Comparison of ENCODE assay signal across 20 cellular contexts in the genomic region with DNA sequence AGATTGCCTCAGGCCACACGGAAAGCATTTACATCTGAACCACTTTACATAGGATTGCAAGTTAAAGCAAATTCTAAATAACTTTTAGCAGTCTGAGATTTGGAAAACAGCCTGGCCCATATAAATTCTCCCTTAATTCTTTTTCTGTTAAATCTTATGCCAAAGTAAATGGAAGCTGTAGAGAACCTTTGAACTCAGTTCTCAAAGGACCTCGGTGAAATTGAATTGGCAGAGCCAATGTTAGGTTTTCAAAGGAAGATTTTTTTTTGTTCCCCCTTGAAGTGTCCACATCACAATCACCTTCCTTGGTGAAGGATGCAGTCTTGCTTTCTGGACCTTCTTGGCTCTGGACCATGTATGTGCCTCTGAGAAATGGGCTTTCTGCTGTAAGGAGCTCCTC. TPM values are rescaled to one million over a fixed set of nuclear protein-coding genes. Genes with fewer than 3 reads are reported as not detected.
A peak's percentile ranks its signal among the peaks of the same experiment; 100 is the strongest.
DNase-seq lines count a peak whose midpoint lies in the region; ATAC-seq, FAIRE-seq and TF ChIP-seq lines count a peak whose summit lies in the region.
"Had no signal": no experiment of that assay in that cellular context is flagged by ENCODE, and none has a peak within 500 bp of the region (broad histone marks: within the 10 kb centered on the region; RNA-seq: fewer than 3 reads in every experiment).

No MANE protein-coding gene starts in this region.

- TF ChIP-seq POLR2A in HepG2 (IDR thresholded peaks at IDR 0.05; ENCODE audit: insufficient read depth in 1 of 2, low read depth in 2 of 2, low read length in 2 of 2): no peak

- H3K27ac ChIP-seq in liver (ENCODE audit: low read depth in 1 of 2, low read length in 2 of 2): no peak overlapping the region
- H3K27ac ChIP-seq in HepG2 (ENCODE audit: extremely low read length, insufficient read depth, low read length): no peak overlapping the region
- H3K27ac ChIP-seq in iPS-20b (ENCODE audit: low read length): no peak overlapping the region
- peak overlapping the region; percentile 9 for H3K27ac ChIP-seq in rectal smooth muscle tissue (ENCODE audit: low read depth, low read length)
- no peak overlapping the region for H3K27ac ChIP-seq in trophoblast cell (ENCODE audit: low read depth, low read length)
- H3K27ac ChIP-seq: 22Rv1, BLaER1, HL-60 had no signal

- no peak overlapping the region for H2BK120ac ChIP-seq in trophoblast cell (ENCODE audit: insufficient read depth, low read length, poor library complexity)

- no TSS peak for BruUV-seq in HepG2 (replicated peaks; lab: Mats Ljungman, UMichigan)

- WGBS in liver: 33% methylated on average over 2 of the region's 2 CpGs
- 33% methylated on average over 2 of the region's 2 CpGs for WGBS in HepG2 (ENCODE audit: low lambda C conversion rate)
- WGBS in trophoblast cell (ENCODE audit: extremely low coverage, insufficient coverage, insufficient read length): no CpG with 5 or more reads among the region's 2 CpGs

- no peak overlapping the region for H4K91ac ChIP-seq in trophoblast cell (ENCODE audit: low read depth, low read length)

- no peak overlapping the region for H2BK5ac ChIP-seq in trophoblast cell (ENCODE audit: low read depth, low read length, poor library complexity)

- TF ChIP-seq EP300 in HepG2 (IDR thresholded peaks at IDR 0.05; ENCODE audit: low read depth in 2 of 2, low read length in 2 of 2) (no peak), HepG2 (CRISPR knock-in tag; IDR thresholded peaks at IDR 0.05; ENCODE audit: borderline replicate concordance) (no peak)

- no peaks in the 10 kb centered on the region for H3K79me1 ChIP-seq in trophoblast cell (ENCODE audit: low read length)

- CTCF ChIA-PET in HepG2 (lab: Yijun Ruan, JAX; ENCODE audit: low intra/inter-chr PET ratio, low total read pairs): no interaction called here

- H3K79me2 ChIP-seq in HepG2 (ENCODE audit: insufficient read depth, low read length) (no peaks in the 10 kb centered on the region), trophoblast cell (ENCODE audit: control insufficient read depth, insufficient read depth, low read length, poor library complexity) (no peaks in the 10 kb centered on the region)

- no peak overlapping the region for H3K23ac ChIP-seq in trophoblast cell (ENCODE audit: low read length)

- no peak overlapping the region for H3K4me3 ChIP-seq in liver (ENCODE audit: low read depth in 1 of 3, low read length in 3 of 3)
- no peak overlapping the region for H3K4me3 ChIP-seq in HepG2 (replicated peaks in 1 of 3; ENCODE audit: insufficient read depth in 1 of 3, low read depth in 2 of 3, low read length in 3 of 3)
- peak overlapping the region; percentile 19; the same call in 1 of the 2 replicates for H3K4me3 ChIP-seq in iPS-20b (ENCODE audit: low read length)
- H3K4me3 ChIP-seq in rectal smooth muscle tissue (ENCODE audit: low read length): no peak overlapping the region
- H3K4me3 ChIP-seq in trophoblast cell (ENCODE audit: low read depth, low read length): no peak overlapping the region
- H3K4me3 ChIP-seq: BLaER1 had no signal

- no peak overlapping the region for H2AK5ac ChIP-seq in trophoblast cell (ENCODE audit: low read length)

- H3K9ac ChIP-seq in liver (ENCODE audit: low read depth in 1 of 2, low read length in 2 of 2): no peak overlapping the region
- H3K9ac ChIP-seq in HepG2 (ENCODE audit: insufficient read depth, low read depth, low read length): no peak overlapping the region
- no peak overlapping the region for H3K9ac ChIP-seq in iPS-20b (ENCODE audit: low read depth, low read length)
- H3K9ac ChIP-seq in rectal smooth muscle tissue (ENCODE audit: low read length): no peak overlapping the region
- no peak overlapping the region for H3K9ac ChIP-seq in trophoblast cell (ENCODE audit: low read length)
- H3K9ac ChIP-seq: BLaER1 had no signal

- no peak overlapping the region for H4K8ac ChIP-seq in trophoblast cell (ENCODE audit: low read depth, low read length)

- H2BK12ac ChIP-seq in trophoblast cell (ENCODE audit: low read length): no peak overlapping the region

- peaks cover 0 to 12% (median 4%) of the 10 kb centered on the region in 4 donors for H3K4me1 ChIP-seq in liver (ENCODE audit: control insufficient read depth in 4 of 4, insufficient read depth in 4 of 4, low read length in 3 of 4)
- H3K4me1 ChIP-seq in HepG2 (ENCODE audit: insufficient read depth, low read length): no peaks in the 10 kb centered on the region
- H3K4me1 ChIP-seq in iPS-20b (ENCODE audit: insufficient read depth, low read length): peaks cover 17% of the 10 kb centered on the region; the same call in 1 of the 2 replicates
- peaks cover 8% of the 10 kb centered on the region for H3K4me1 ChIP-seq in rectal smooth muscle tissue (ENCODE audit: control insufficient read depth, insufficient read depth, low read length)
- no peaks in the 10 kb centered on the region for H3K4me1 ChIP-seq in trophoblast cell (ENCODE audit: control insufficient read depth in 1 of 2, insufficient read depth in 2 of 2, low read length in 2 of 2)
- H3K4me1 ChIP-seq: Caco-2 had no signal

- no peaks in the 10 kb centered on the region for H3K9me3 ChIP-seq in liver (ENCODE audit: control insufficient read depth in 4 of 4, low read length in 3 of 4)
- H3K9me3 ChIP-seq in HepG2 (ENCODE audit: low read length): no peaks in the 10 kb centered on the region
- H3K9me3 ChIP-seq in iPS-20b (ENCODE audit: insufficient read depth, low read depth, low read length): no peaks in the 10 kb centered on the region
- H3K9me3 ChIP-seq in trophoblast cell (ENCODE audit: insufficient read depth, low read depth, low read length): no peaks in the 10 kb centered on the region
- H3K9me3 ChIP-seq: BLaER1, Caco-2 had no signal

- no peak overlapping the region for H3K18ac ChIP-seq in trophoblast cell (ENCODE audit: low read length)

- no peak for TF ChIP-seq RAD21 in liver (IDR thresholded peaks at IDR 0.05)
- TF ChIP-seq RAD21 in HepG2 (CRISPR knock-in tag; IDR thresholded peaks at IDR 0.05): no peak

- H3K4me2 ChIP-seq in HepG2 (ENCODE audit: low read depth, low read length) (no peak overlapping the region), trophoblast cell (ENCODE audit: low read length) (no peak overlapping the region)
- H3K4me2 ChIP-seq: BLaER1 had no signal

- no peaks in the 10 kb centered on the region for H3K36me3 ChIP-seq in liver (ENCODE audit: control insufficient read depth in 4 of 4, insufficient read depth in 3 of 4, low read depth in 1 of 4, low read length in 3 of 4)
- no peaks in the 10 kb centered on the region for H3K36me3 ChIP-seq in HepG2 (replicated peaks in 1 of 2; ENCODE audit: control insufficient read depth in 1 of 2, insufficient read depth in 2 of 2, low read length in 2 of 2)
- H3K36me3 ChIP-seq in iPS-20b (ENCODE audit: insufficient read depth, low read depth, low read length): no peaks in the 10 kb centered on the region
- no peaks in the 10 kb centered on the region for H3K36me3 ChIP-seq in rectal smooth muscle tissue (ENCODE audit: control insufficient read depth, insufficient read depth, low read length)
- no peaks in the 10 kb centered on the region for H3K36me3 ChIP-seq in trophoblast cell (ENCODE audit: control insufficient read depth in 1 of 2, insufficient read depth in 2 of 2, low read length in 2 of 2)
- H3K36me3 ChIP-seq: BLaER1 had no signal

- no peak overlapping the region for H3K14ac ChIP-seq in trophoblast cell (ENCODE audit: low read length)

- DNase-seq in HepG2 (ENCODE audit: low spot score) (no peak), NCI-H128 (lab: John Stamatoyannopoulos, UW; ENCODE audit: unreplicated experiment) (no peak), trophoblast cell (no peak), islet precursor cell (no peak), NCI-H748 (lab: John Stamatoyannopoulos, UW; ENCODE audit: unreplicated experiment) (no peak)
- DNase-seq: Caco-2; CD8-positive, alpha-beta memory T cell; DND-41; GDM1 had no signal

- H4K12ac ChIP-seq in trophoblast cell (ENCODE audit: low read depth, low read length): no peak overlapping the region

- POLR2A ChIA-PET in HepG2 (lab: Yijun Ruan, JAX): no interaction called here

- H3K27me3 ChIP-seq in liver (ENCODE audit: control insufficient read depth in 4 of 4, insufficient read depth in 4 of 4, low read length in 3 of 4) (no peaks in the 10 kb centered on the region), HepG2 (ENCODE audit: control insufficient read depth in 1 of 2, insufficient read depth in 2 of 2, low read length in 2 of 2) (no peaks in the 10 kb centered on the region), iPS-20b (ENCODE audit: insufficient read depth, low read length) (no peaks in the 10 kb centered on the region), rectal smooth muscle tissue (ENCODE audit: control insufficient read depth, insufficient read depth, low read length) (no peaks in the 10 kb centered on the region), trophoblast cell (ENCODE audit: insufficient read depth, low read length) (no peaks in the 10 kb centered on the region)
- H3K27me3 ChIP-seq: BLaER1 had no signal

- TF ChIP-seq CTCF in liver (IDR thresholded peaks at IDR 0.05; ENCODE audit: low read depth, low read length, missing input control) (no peak), HepG2 (CRISPR knock-in tag; IDR thresholded peaks at IDR 0.05) (no peak)

- H2AFZ ChIP-seq in HepG2 (ENCODE audit: low read length) (no peak overlapping the region), trophoblast cell (ENCODE audit: insufficient read depth, low read length, poor library complexity) (no peak overlapping the region)

- in situ Hi-C loops in HepG2 (cut with HindIII; ENCODE audit: extremely low pct_ligation_motif_present, low pct_unique_long_range_greater_than_20kb): no loop called here

- H3K4ac ChIP-seq in trophoblast cell (ENCODE audit: low read depth, low read length): no peak overlapping the region

- H4K20me1 ChIP-seq in HepG2 (ENCODE audit: insufficient read depth, low read length): no peaks in the 10 kb centered on the region
- H4K20me1 ChIP-seq: BLaER1 had no signal

- no peak for ATAC-seq in HepG2
- ATAC-seq: HCT116 had no signal

- intact Hi-C loops in HepG2 (cut with micrococcal nuclease; ENCODE audit: unreplicated experiment): no loop called here

- no peak for FAIRE-seq in HepG2 (lab: Jason Lieb, UNC)
- FAIRE-seq: GM12892, GM19239, H54 had no signal

RNA-seq across cellular contexts. Expression of a gene that starts 57.4 kb away (rescaled TPM):
- total RNA-seq in liver (under 1 TPM; 0.50 to 0.98 TPM), HepG2 (2016; rRNA removed; fragmentation: Illumina TruSeq; extraction: Trizol) (not detected in 2 replicates)
- polyA plus RNA-seq in liver (1 to 10 TPM in 1 of 2 donors, under 1 TPM in 1; 0.17 to 2.1 TPM), HepG2 (2011; rRNA removed) (not detected in 2 replicates)
- total RNA-seq in HepG2 (2016; cell fraction: cytosol; rRNA removed; fragmentation: Illumina TruSeq; extraction: Trizol; ENCODE audit: low read depth): not detected in 2 replicates
- total RNA-seq in HepG2 (2016; cell fraction: insoluble cytoplasmic fraction; rRNA removed; fragmentation: Illumina TruSeq; extraction: Trizol): not detected in 2 replicates
- total RNA-seq in HepG2 (2016; cell fraction: membrane; rRNA removed; fragmentation: Illumina TruSeq; extraction: Trizol): not detected in 2 replicates
- not detected in 2 replicates for total RNA-seq in HepG2 (2016; cell fraction: nucleus; rRNA removed; fragmentation: Illumina TruSeq; extraction: Trizol)
- polyA plus RNA-seq in HepG2 (2011; cell fraction: cytosol; rRNA removed): not detected in 2 replicates
- not detected in 2 replicates for polyA plus RNA-seq in HepG2 (2011; cell fraction: nucleus; rRNA removed)
- not detected in 2 replicates for polyA plus RNA-seq in HepG2 (2012)
- not detected in 2 replicates for polyA plus RNA-seq in HepG2 (2016; cell fraction: cytosol; fragmentation: Illumina TruSeq; extraction: Trizol; ENCODE audit: low read depth)
- polyA plus RNA-seq in HepG2 (2016; cell fraction: insoluble cytoplasmic fraction; fragmentation: Illumina TruSeq; extraction: Trizol; ENCODE audit: low read depth): not detected in 2 replicates
- not detected in 2 replicates for polyA plus RNA-seq in HepG2 (2016; cell fraction: membrane; fragmentation: Illumina TruSeq; extraction: Trizol; ENCODE audit: low read depth)
- polyA plus RNA-seq in HepG2 (2016; cell fraction: nucleus; fragmentation: Illumina TruSeq; extraction: Trizol; ENCODE audit: insufficient read depth, low read depth): not detected in 2 replicates
- not detected in 2 replicates for polyA minus RNA-seq in HepG2 (2011; rRNA and poly(A)+ RNA removed; ENCODE audit: low replicate concordance)
- not detected in 2 replicates for polyA minus RNA-seq in HepG2 (2011; cell fraction: cytosol; rRNA and poly(A)+ RNA removed)
- polyA minus RNA-seq in HepG2 (2011; cell fraction: nucleus; rRNA and poly(A)+ RNA removed): not detected in 2 replicates
- polyA plus RNA-seq in trophoblast cell (2013): 17.6 and 18.4 TPM in 2 replicates
- total RNA-seq: A673; CD8-positive, alpha-beta memory T cell had no signal
- polyA plus RNA-seq: CD8-positive, alpha-beta memory T cell had no signal
